In the genomic region with DNA sequence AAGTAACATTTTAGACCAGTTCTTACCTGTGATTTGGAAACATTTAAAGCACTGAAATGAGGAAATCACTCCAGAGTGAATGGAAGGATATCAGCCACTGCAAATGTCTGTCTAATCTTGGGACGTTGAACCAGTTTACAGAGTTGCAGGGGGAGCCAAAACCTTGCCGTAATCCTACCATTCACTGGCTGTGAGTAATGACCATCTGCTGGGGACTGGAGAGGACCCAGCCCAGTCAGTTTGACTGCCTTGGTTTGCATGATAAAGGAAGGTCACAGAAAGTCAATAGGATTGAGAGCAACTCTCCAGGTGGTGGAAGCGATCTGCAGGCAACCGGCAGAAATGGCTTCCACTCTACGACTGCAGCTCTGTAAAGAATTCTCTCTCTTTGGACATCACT, we compare ENCODE assay signal across 9 cellular contexts.
DNase-seq lines count a peak whose midpoint lies in the region; ATAC-seq and TF ChIP-seq lines count a peak whose summit lies in the region.
"Had no signal": no experiment of that assay in that cellular context is flagged by ENCODE, and none has a peak within 500 bp of the region (broad histone marks: within the 10 kb centered on the region; RNA-seq: fewer than 3 reads in every experiment).

No MANE protein-coding gene starts in this region.

- ATAC-seq in GM18868 (IDR thresholded peaks at IDR 0.05; ENCODE audit: unreplicated experiment): no peak
- ATAC-seq in GM21786 (IDR thresholded peaks at IDR 0.05; ENCODE audit: unreplicated experiment): no peak

- peak overlapping the region; percentile 65 for H3K27ac Mint-ChIP-seq in glutamatergic neuron (ENCODE audit: unreplicated experiment)

- no peaks in the 10 kb centered on the region for H3K27me3 Mint-ChIP-seq in glutamatergic neuron (ENCODE audit: unreplicated experiment)

- peak overlapping the region; percentile 9 for H3K4me3 Mint-ChIP-seq in glutamatergic neuron (ENCODE audit: unreplicated experiment)

- H3K36me3 Mint-ChIP-seq in glutamatergic neuron (ENCODE audit: unreplicated experiment): no peaks in the 10 kb centered on the region

- DNase-seq in M059J (ENCODE audit: low read depth) (peak; percentile 52), NCI-H82 treated with DMSO at 0.1 percent for 48 hours (lab: John Stamatoyannopoulos, UW; ENCODE audit: unreplicated experiment) (peak; percentile 93), glutamatergic neuron (peak; percentile 38), retinal pigment epithelial cell (ENCODE audit: low read depth) (peak; percentile 13), AG20443 (ENCODE audit: low spot score) (no peak)
- DNase-seq: activated effector memory CD4-positive, alpha-beta T cell treated with anti-CD3 and anti-CD28 coated beads, Interleukin-2, amount 50 U/mL, for 16 hours had no signal

- peaks cover 12% of the 10 kb centered on the region for H3K4me1 Mint-ChIP-seq in glutamatergic neuron (ENCODE audit: low read depth, unreplicated experiment)

- no peaks in the 10 kb centered on the region for H3K9me3 Mint-ChIP-seq in glutamatergic neuron (ENCODE audit: unreplicated experiment)

- TF ChIP-seq CTCF in glutamatergic neuron (IDR thresholded peaks at IDR 0.05; ENCODE audit: partially characterized antibody, unreplicated experiment) (no peak), retinal pigment epithelial cell (conservative IDR thresholded peaks at IDR 0.05; ENCODE audit: low read depth, low read length) (no peak)

- H3K4me3 ChIP-seq in retinal pigment epithelial cell (ENCODE audit: low read length): no peak overlapping the region
- H3K4me3 ChIP-seq: thoracic aorta had no signal
